In the genomic region with DNA sequence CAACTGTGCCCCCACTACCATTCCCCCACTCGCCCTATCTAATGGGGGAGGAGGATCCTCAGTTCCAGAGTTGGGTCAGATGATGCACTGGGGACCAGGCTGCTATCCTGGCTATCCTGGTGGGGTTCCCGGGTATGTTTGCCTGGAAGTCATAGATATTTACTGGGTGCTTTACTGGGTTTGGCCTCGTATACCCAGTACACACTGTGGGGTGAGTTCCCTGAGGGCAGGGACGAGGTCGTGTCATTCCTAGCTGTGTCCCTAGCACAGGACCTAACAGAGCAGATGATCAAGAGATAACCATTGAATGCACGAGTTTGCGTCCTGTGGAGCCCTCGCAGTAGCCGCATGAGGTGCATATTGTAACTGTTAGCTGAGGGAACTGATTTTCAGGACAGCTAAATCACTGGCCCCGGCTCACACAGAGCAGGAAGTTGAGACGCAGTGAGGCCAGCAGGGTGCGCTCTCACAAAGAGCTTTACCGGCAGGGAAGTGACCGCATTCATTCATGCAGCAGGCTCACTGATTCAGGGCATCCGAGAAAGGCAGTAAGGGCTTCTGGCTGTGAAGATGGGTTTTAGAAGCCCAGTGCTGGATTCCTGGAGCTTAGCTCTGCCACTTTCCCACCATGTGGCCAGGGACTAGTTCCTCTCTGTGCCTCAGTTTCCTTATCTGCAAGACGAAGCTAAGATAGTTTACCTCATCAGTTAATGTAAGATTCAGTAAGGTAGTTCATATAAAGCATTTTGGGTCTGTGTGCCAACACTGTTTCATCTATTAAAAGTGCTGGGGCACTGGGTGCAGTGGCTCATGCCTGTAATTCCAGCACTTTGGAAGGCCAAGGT, we compare ENCODE assay signal across 8 cellular contexts. TPM values are rescaled to one million over a fixed set of nuclear protein-coding genes. Genes with fewer than 3 reads are reported as not detected.
A peak's percentile ranks its signal among the peaks of the same experiment; 100 is the strongest.
DNase-seq lines count a peak whose midpoint lies in the region; ATAC-seq and TF ChIP-seq lines count a peak whose summit lies in the region.

No MANE protein-coding gene starts in this region.

- intact Hi-C loops in dorsolateral prefrontal cortex (cut with DNase I): loop anchor here in 1 of 2 donors (10.0 kb wide), 2 partner anchors 205 to 445 kb away; a partner anchor contains a TSS
- intact Hi-C loops in naive thymus-derived CD4-positive, alpha-beta T cell (cut with micrococcal nuclease): loop anchor here (2.0 to 10.0 kb wide), 4 partner anchors 55 to 675 kb away; a partner anchor contains a TSS
- intact Hi-C loops in testis (cut with DNase I; ENCODE audit: low total_unique reads): no loop called here

- H3K27ac ChIP-seq in DND-41 (ENCODE audit: low read length) (no peak overlapping the region), dorsolateral prefrontal cortex (no peak overlapping the region), testis (no peak overlapping the region)
- H3K27ac ChIP-seq in naive thymus-derived CD4-positive, alpha-beta T cell (ENCODE audit: low read depth, low read length): no peak overlapping the region

- H2AFZ ChIP-seq in DND-41 (ENCODE audit: low read depth, low read length): no peak overlapping the region

- POLR2A ChIA-PET in naive thymus-derived CD4-positive, alpha-beta T cell (lab: Charles Lee): interaction anchor here (0.8 kb wide), 1 partner anchor 796 kb away, joined by 3 read pairs; no protein-coding TSS in a partner anchor

- H3K4me3 ChIP-seq in DND-41 (ENCODE audit: low read depth in 1 of 2, low read length in 2 of 2) (no peak overlapping the region), dorsolateral prefrontal cortex (no peak overlapping the region), testis (no peak overlapping the region)
- H3K4me3 ChIP-seq in naive thymus-derived CD4-positive, alpha-beta T cell (ENCODE audit: low read length): no peak overlapping the region

- CTCF ChIA-PET in naive thymus-derived CD4-positive, alpha-beta T cell (lab: Charles Lee): interaction anchor here (0.8 to 2.8 kb wide), 7 partner anchors 9 to 74 kb away, joined by 3 to 11 read pairs (median 3); no protein-coding TSS in a partner anchor

- H3K27me3 ChIP-seq in DND-41 (ENCODE audit: insufficient read depth, low read length, poor library complexity) (no peaks in the 10 kb centered on the region), dorsolateral prefrontal cortex (no peaks in the 10 kb centered on the region), testis (no peaks in the 10 kb centered on the region)
- no peaks in the 10 kb centered on the region for H3K27me3 ChIP-seq in naive thymus-derived CD4-positive, alpha-beta T cell (ENCODE audit: control insufficient read depth in 2 of 2, insufficient read depth in 2 of 2, low read length in 2 of 2)

- H3K4me2 ChIP-seq in DND-41 (ENCODE audit: insufficient read depth, low read length): no peak overlapping the region

- no peak for TF ChIP-seq POLR2A in testis (IDR thresholded peaks at IDR 0.05)

- H3K36me3 ChIP-seq in DND-41 (ENCODE audit: insufficient read depth, low read length): peaks cover 61% of the 10 kb centered on the region
- peaks cover 0 to 27% (median 0%) of the 10 kb centered on the region in 3 experiments for H3K36me3 ChIP-seq in naive thymus-derived CD4-positive, alpha-beta T cell (ENCODE audit: control insufficient read depth in 2 of 3, insufficient read depth in 3 of 3, low read length in 3 of 3)
- no peaks in the 10 kb centered on the region for H3K36me3 ChIP-seq in testis (ENCODE audit: low read depth, missing control alignments)

- no peaks in the 10 kb centered on the region for H3K9me3 Mint-ChIP-seq in naive thymus-derived CD4-positive, alpha-beta T cell

- H3K27me3 Mint-ChIP-seq in naive thymus-derived CD4-positive, alpha-beta T cell: no peaks in the 10 kb centered on the region

- H3K36me3 Mint-ChIP-seq in naive thymus-derived CD4-positive, alpha-beta T cell: peaks cover 0 to 16% (median 0%) of the 10 kb centered on the region in 5 donors

- H4K20me1 ChIP-seq in DND-41 (ENCODE audit: insufficient read depth, low read length): peaks cover 34% of the 10 kb centered on the region

- H3K9me3 ChIP-seq in DND-41 (ENCODE audit: insufficient read depth, low read length, severe bottlenecking) (no peaks in the 10 kb centered on the region), testis (no peaks in the 10 kb centered on the region)
- no peaks in the 10 kb centered on the region for H3K9me3 ChIP-seq in naive thymus-derived CD4-positive, alpha-beta T cell (ENCODE audit: control insufficient read depth in 2 of 3, low read length in 3 of 3)

- ATAC-seq in DND-41 (ENCODE audit: insufficient read depth, low read depth): peak; percentile 80
- peak; percentile 94 for ATAC-seq in naive thymus-derived CD4-positive, alpha-beta T cell
- ATAC-seq in GM21360 (IDR thresholded peaks at IDR 0.05; ENCODE audit: unreplicated experiment): no peak

- DNase-seq in DND-41 (peak; percentile 62), LHCN-M2 (ENCODE audit: low read depth) (peak; percentile 61), dorsolateral prefrontal cortex (peak in 3 of 10 donors; percentile 48 to 56 (median 52)), testis (peak; percentile 62), NCI-H2107 (lab: John Stamatoyannopoulos, UW) (no peak)
- DNase-seq in activated CD4-positive, alpha-beta T cell treated with anti-CD3 and anti-CD28 coated beads for 4 hours: peak; percentile 62 to 72
- peak; percentile 42 to 66 (median 61) for DNase-seq in naive thymus-derived CD4-positive, alpha-beta T cell

- H3K4me1 Mint-ChIP-seq in naive thymus-derived CD4-positive, alpha-beta T cell: peaks cover 13 to 28% (median 20%) of the 10 kb centered on the region in 7 donors

- no peak overlapping the region for H3K9ac ChIP-seq in DND-41 (ENCODE audit: low read depth, low read length)

- H3K27ac Mint-ChIP-seq in naive thymus-derived CD4-positive, alpha-beta T cell: peak overlapping the region in 1 of 9 donors; percentile 31

- H3K4me3 Mint-ChIP-seq in naive thymus-derived CD4-positive, alpha-beta T cell: no peak overlapping the region

- peaks cover 17% of the 10 kb centered on the region for H3K4me1 ChIP-seq in DND-41 (ENCODE audit: insufficient read depth, low read length)
- H3K4me1 ChIP-seq in naive thymus-derived CD4-positive, alpha-beta T cell (ENCODE audit: control insufficient read depth in 2 of 2, insufficient read depth in 2 of 2, low read length in 2 of 2): peaks cover 4% of the 10 kb centered on the region in 2 donors
- H3K4me1 ChIP-seq in testis: peaks cover 3% of the 10 kb centered on the region

- H3K79me2 ChIP-seq in DND-41 (ENCODE audit: insufficient read depth, low read length): peaks cover 57% of the 10 kb centered on the region

- 64 to 78% methylated on average over 13 to 16 of the region's 16 CpGs for WGBS in testis, 2 donors

- TF ChIP-seq CTCF in DND-41 (IDR thresholded peaks at IDR 0.05; ENCODE audit: borderline replicate concordance, extremely low read depth, low read length, poor library complexity, severe bottlenecking) (peak; percentile 77), dorsolateral prefrontal cortex (IDR thresholded peaks at IDR 0.05 in 54 of 56, conservative IDR thresholded peaks at IDR 0.05 in 2 of 56; ENCODE audit: low read depth in 1 of 56, partially characterized antibody in 56 of 56) (peak in 52 of 56 donors; percentile 15 to 62 (median 49)), testis (IDR thresholded peaks at IDR 0.05) (peak in 2 of 3 experiments; percentile 46)

RNA-seq across cellular contexts. Expression of a gene that starts 6.0 kb away (rescaled TPM):
- total RNA-seq in LHCN-M2 (2014; rRNA removed): 263 and 300 TPM in 2 replicates
- polyA plus RNA-seq in LHCN-M2 (2012): 177 TPM
- total RNA-seq in dorsolateral prefrontal cortex: 10 to 100 TPM; 39.7 to 85.0 (median 53.9) TPM
- total RNA-seq in naive thymus-derived CD4-positive, alpha-beta T cell: 10 to 100 TPM; 23.4 to 94.0 (median 24.1) TPM
- 10 to 100 TPM; 58.7 to 72.9 TPM for polyA plus RNA-seq in naive thymus-derived CD4-positive, alpha-beta T cell
- total RNA-seq in testis: 100 to 1,000 TPM; 299 to 395 TPM
- polyA plus RNA-seq in testis (ENCODE audit: insufficient read depth, low read depth, low replicate concordance): 528 TPM

RNA-seq across cellular contexts. Expression of a gene that starts 6.6 kb away (rescaled TPM):
- total RNA-seq in LHCN-M2 (2014; rRNA removed) (78.8 and 80.0 TPM in 2 replicates), dorsolateral prefrontal cortex (10 to 100 TPM; 17.6 to 67.9 (median 37.0) TPM), testis (10 to 100 TPM; 21.1 to 23.6 TPM)
- polyA plus RNA-seq in LHCN-M2 (2012): 133 TPM
- 10 to 100 TPM; 27.3 to 82.3 (median 50.7) TPM for total RNA-seq in naive thymus-derived CD4-positive, alpha-beta T cell
- 10 to 100 TPM; 22.6 to 40.3 TPM for polyA plus RNA-seq in naive thymus-derived CD4-positive, alpha-beta T cell
- polyA plus RNA-seq in testis (ENCODE audit: insufficient read depth, low read depth, low replicate concordance): 13.8 TPM

RNA-seq across cellular contexts. Expression of a gene that starts 17.2 kb away (rescaled TPM):
- total RNA-seq in LHCN-M2 (2014; rRNA removed) (not detected in 2 replicates), dorsolateral prefrontal cortex (1 to 10 TPM in 1 of 120 experiments, not detected in 119; 1.9 TPM), testis (10 to 100 TPM in 1 of 2 donors, 1 to 10 TPM in 1; 5.5 to 13.9 TPM)
- 0.46 TPM for polyA plus RNA-seq in LHCN-M2 (2012)
- not detected for total RNA-seq in naive thymus-derived CD4-positive, alpha-beta T cell
- not detected for polyA plus RNA-seq in naive thymus-derived CD4-positive, alpha-beta T cell
- 4.4 TPM for polyA plus RNA-seq in testis (ENCODE audit: insufficient read depth, low read depth, low replicate concordance)

RNA-seq across cellular contexts. Expression of a gene that starts 24.4 kb away (rescaled TPM):
- total RNA-seq in LHCN-M2 (2014; rRNA removed) (not detected in 2 replicates), dorsolateral prefrontal cortex (not detected), testis (not detected)
- polyA plus RNA-seq in LHCN-M2 (2012): 0.34 TPM
- total RNA-seq in naive thymus-derived CD4-positive, alpha-beta T cell: not detected
- not detected for polyA plus RNA-seq in naive thymus-derived CD4-positive, alpha-beta T cell
- polyA plus RNA-seq in testis (ENCODE audit: insufficient read depth, low read depth, low replicate concordance): not detected

RNA-seq across cellular contexts. Expression of a gene that starts 32.0 kb away (rescaled TPM):
- total RNA-seq in LHCN-M2 (2014; rRNA removed) (0.26 TPM in 1 of 2 replicates, not detected in the other), dorsolateral prefrontal cortex (under 1 TPM in 1 of 120 experiments, not detected in 119; 0.68 TPM), testis (1 to 10 TPM in 1 of 2 donors, under 1 TPM in 1; 0.99 to 3.6 TPM)
- polyA plus RNA-seq in LHCN-M2 (2012): 0.84 TPM
- not detected for total RNA-seq in naive thymus-derived CD4-positive, alpha-beta T cell
- not detected for polyA plus RNA-seq in naive thymus-derived CD4-positive, alpha-beta T cell
- polyA plus RNA-seq in testis (ENCODE audit: insufficient read depth, low read depth, low replicate concordance): 2.5 TPM
